Comparison of ENCODE assay signal across 1 cellular context in genomic region chr6:97822632-97823031, GRCh38.
A peak's percentile ranks its signal among the peaks of the same experiment; 100 is the strongest.
TF ChIP-seq lines count a peak whose summit lies in the region.

No MANE protein-coding gene starts in this region.

TF ChIP-seq in H1, 55 proteins besides CTCF, POLR2A, EP300 and RAD21 (continued from another document):
- TF ChIP-seq, protein P1, sequence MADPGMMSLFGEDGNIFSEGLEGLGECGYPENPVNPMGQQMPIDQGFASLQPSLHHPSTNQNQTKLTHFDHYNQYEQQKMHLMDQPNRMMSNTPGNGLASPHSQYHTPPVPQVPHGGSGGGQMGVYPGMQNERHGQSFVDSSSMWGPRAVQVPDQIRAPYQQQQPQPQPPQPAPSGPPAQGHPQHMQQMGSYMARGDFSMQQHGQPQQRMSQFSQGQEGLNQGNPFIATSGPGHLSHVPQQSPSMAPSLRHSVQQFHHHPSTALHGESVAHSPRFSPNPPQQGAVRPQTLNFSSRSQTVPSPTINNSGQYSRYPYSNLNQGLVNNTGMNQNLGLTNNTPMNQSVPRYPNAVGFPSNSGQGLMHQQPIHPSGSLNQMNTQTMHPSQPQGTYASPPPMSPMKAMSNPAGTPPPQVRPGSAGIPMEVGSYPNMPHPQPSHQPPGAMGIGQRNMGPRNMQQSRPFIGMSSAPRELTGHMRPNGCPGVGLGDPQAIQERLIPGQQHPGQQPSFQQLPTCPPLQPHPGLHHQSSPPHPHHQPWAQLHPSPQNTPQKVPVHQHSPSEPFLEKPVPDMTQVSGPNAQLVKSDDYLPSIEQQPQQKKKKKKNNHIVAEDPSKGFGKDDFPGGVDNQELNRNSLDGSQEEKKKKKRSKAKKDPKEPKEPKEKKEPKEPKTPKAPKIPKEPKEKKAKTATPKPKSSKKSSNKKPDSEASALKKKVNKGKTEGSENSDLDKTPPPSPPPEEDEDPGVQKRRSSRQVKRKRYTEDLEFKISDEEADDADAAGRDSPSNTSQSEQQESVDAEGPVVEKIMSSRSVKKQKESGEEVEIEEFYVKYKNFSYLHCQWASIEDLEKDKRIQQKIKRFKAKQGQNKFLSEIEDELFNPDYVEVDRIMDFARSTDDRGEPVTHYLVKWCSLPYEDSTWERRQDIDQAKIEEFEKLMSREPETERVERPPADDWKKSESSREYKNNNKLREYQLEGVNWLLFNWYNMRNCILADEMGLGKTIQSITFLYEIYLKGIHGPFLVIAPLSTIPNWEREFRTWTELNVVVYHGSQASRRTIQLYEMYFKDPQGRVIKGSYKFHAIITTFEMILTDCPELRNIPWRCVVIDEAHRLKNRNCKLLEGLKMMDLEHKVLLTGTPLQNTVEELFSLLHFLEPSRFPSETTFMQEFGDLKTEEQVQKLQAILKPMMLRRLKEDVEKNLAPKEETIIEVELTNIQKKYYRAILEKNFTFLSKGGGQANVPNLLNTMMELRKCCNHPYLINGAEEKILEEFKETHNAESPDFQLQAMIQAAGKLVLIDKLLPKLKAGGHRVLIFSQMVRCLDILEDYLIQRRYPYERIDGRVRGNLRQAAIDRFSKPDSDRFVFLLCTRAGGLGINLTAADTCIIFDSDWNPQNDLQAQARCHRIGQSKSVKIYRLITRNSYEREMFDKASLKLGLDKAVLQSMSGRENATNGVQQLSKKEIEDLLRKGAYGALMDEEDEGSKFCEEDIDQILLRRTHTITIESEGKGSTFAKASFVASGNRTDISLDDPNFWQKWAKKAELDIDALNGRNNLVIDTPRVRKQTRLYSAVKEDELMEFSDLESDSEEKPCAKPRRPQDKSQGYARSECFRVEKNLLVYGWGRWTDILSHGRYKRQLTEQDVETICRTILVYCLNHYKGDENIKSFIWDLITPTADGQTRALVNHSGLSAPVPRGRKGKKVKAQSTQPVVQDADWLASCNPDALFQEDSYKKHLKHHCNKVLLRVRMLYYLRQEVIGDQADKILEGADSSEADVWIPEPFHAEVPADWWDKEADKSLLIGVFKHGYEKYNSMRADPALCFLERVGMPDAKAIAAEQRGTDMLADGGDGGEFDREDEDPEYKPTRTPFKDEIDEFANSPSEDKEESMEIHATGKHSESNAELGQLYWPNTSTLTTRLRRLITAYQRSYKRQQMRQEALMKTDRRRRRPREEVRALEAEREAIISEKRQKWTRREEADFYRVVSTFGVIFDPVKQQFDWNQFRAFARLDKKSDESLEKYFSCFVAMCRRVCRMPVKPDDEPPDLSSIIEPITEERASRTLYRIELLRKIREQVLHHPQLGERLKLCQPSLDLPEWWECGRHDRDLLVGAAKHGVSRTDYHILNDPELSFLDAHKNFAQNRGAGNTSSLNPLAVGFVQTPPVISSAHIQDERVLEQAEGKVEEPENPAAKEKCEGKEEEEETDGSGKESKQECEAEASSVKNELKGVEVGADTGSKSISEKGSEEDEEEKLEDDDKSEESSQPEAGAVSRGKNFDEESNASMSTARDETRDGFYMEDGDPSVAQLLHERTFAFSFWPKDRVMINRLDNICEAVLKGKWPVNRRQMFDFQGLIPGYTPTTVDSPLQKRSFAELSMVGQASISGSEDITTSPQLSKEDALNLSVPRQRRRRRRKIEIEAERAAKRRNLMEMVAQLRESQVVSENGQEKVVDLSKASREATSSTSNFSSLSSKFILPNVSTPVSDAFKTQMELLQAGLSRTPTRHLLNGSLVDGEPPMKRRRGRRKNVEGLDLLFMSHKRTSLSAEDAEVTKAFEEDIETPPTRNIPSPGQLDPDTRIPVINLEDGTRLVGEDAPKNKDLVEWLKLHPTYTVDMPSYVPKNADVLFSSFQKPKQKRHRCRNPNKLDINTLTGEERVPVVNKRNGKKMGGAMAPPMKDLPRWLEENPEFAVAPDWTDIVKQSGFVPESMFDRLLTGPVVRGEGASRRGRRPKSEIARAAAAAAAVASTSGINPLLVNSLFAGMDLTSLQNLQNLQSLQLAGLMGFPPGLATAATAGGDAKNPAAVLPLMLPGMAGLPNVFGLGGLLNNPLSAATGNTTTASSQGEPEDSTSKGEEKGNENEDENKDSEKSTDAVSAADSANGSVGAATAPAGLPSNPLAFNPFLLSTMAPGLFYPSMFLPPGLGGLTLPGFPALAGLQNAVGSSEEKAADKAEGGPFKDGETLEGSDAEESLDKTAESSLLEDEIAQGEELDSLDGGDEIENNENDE (IDR thresholded peaks at IDR 0.05; ENCODE audit: insufficient replicate concordance, low read length), result peak; percentile 39
- no peak for TF ChIP-seq KDM1A (IDR thresholded peaks at IDR 0.05; ENCODE audit: borderline replicate concordance, low read length)
